8 cellular contexts compared by ENCODE assay signal in the genomic region with DNA sequence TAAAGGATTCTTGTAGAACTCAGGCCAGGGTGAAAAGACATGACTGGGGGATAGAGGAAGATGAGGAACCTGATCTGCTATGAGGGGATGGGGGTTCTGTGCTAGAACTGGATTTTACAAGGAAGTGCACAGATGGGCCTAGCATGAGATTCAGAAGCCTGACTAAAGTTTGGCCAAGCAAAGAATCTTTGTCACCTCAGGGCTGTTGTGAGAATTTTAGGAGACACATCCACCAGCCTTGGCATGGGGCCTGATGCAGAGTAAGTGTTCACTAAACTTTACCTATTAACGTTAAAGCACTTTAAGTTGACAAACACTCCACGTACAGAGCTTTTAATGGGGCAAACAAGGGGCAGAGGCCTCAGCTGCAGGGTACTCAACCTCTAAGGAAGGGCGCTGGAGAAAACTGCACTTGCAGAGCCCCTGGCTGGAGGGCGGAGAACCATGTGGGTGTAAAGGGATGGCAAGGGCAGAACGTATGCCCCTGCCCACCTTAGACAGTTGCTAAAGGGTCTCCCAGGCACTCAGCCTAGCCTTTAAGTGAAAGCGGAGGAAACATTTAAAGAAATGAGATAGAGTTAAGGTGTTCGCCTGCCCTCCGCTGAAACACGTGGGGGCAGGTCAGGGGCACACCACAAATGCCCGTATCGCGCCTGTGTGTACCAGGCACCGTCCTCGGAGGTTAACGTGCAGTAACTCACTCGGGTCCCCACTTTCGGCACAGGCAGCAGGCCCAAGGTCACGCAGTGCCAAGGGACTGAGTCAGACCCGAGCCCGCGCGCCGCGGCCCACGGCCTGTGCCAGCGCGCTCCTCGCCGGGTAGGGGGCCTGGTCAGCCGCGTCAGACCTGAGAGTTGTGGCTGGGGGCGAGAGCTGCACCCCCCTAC. TPM values are rescaled to one million over a fixed set of nuclear protein-coding genes. Genes with fewer than 3 reads are reported as not detected.
DNase-seq lines count a peak whose midpoint lies in the region; ATAC-seq and TF ChIP-seq lines count a peak whose summit lies in the region.

No MANE protein-coding gene starts in this region.

- ATAC-seq in GM21528 (IDR thresholded peaks at IDR 0.05; ENCODE audit: low FRiP score, unreplicated experiment), result peak; percentile 10
- peak; percentile 3 to 12 for ATAC-seq in natural killer cell treated with Interleukin-12 subunit alpha and Interleukin-12 subunit beta and Interleukin-15 and Interleukin-18, amount 100 ng/mL, for 72 hours

- POLR2A ChIA-PET in AG04449 (lab: Yijun Ruan, JAX), result interaction anchor here (1.5 kb wide), 2 partner anchors 95 to 148 kb away, joined by 6 to 8 read pairs; no protein-coding TSS in a partner anchor

- peak overlapping the region; percentile 85 for H3K4me3 Mint-ChIP-seq in natural killer cell treated with Interleukin-12 subunit alpha and Interleukin-12 subunit beta and Interleukin-15 and Interleukin-18, amount 100 ng/mL, for 72 hours

- peaks cover 33% of the 10 kb centered on the region for H3K79me2 ChIP-seq in SU-DHL-6 (ENCODE audit: insufficient read depth, low read length)

- DNase-seq in AG04449 (ENCODE audit: low read depth, low spot score), result no peak
- no peak for DNase-seq in epithelial cell of prostate (ENCODE audit: low read depth, low spot score)
- no peak for DNase-seq in natural killer cell treated with Interleukin-12 subunit alpha and Interleukin-12 subunit beta and Interleukin-15 and Interleukin-18, amount 100 ng/mL, for 72 hours (ENCODE audit: low spot score)
- no peak for DNase-seq in DMS114 treated with DMSO at 0.1 percent for 48 hours (lab: John Stamatoyannopoulos, UW; ENCODE audit: unreplicated experiment)
- DNase-seq in epidermal melanocyte (ENCODE audit: insufficient read length, low spot score), result no peak
- no peak for DNase-seq in NCI-H1048 (lab: John Stamatoyannopoulos, UW)

- H3K36me3 Mint-ChIP-seq in natural killer cell treated with Interleukin-12 subunit alpha and Interleukin-12 subunit beta and Interleukin-15 and Interleukin-18, amount 100 ng/mL, for 72 hours, result peaks cover 28% of the 10 kb centered on the region

- H3K4me2 ChIP-seq in SU-DHL-6 (ENCODE audit: low read depth, low read length, poor library complexity, severe bottlenecking), result peak overlapping the region; percentile 52

- peak overlapping the region; percentile 47 to 54 for H3K27ac Mint-ChIP-seq in natural killer cell treated with Interleukin-12 subunit alpha and Interleukin-12 subunit beta and Interleukin-15 and Interleukin-18, amount 100 ng/mL, for 72 hours

- H4K20me1 ChIP-seq in SU-DHL-6 (ENCODE audit: low read depth, low read length), result no peaks in the 10 kb centered on the region; the same call in 1 of the 2 replicates

- no peaks in the 10 kb centered on the region for H3K9me3 Mint-ChIP-seq in natural killer cell treated with Interleukin-12 subunit alpha and Interleukin-12 subunit beta and Interleukin-15 and Interleukin-18, amount 100 ng/mL, for 72 hours

- H3K27me3 Mint-ChIP-seq in natural killer cell treated with Interleukin-12 subunit alpha and Interleukin-12 subunit beta and Interleukin-15 and Interleukin-18, amount 100 ng/mL, for 72 hours, result no peaks in the 10 kb centered on the region

- H3K4me1 Mint-ChIP-seq in natural killer cell treated with Interleukin-12 subunit alpha and Interleukin-12 subunit beta and Interleukin-15 and Interleukin-18, amount 100 ng/mL, for 72 hours (ENCODE audit: low read depth in 2 of 2), result peaks cover 42 to 49% of the 10 kb centered on the region in 2 donors

- peak overlapping the region; percentile 88 for H2AFZ ChIP-seq in SU-DHL-6 (ENCODE audit: low read depth, low read length, severe bottlenecking)

- H3K36me3 ChIP-seq in SU-DHL-6 (ENCODE audit: low read length), result no peaks in the 10 kb centered on the region

- H3K9me3 ChIP-seq in SU-DHL-6 (ENCODE audit: insufficient read depth, low read length), result no peaks in the 10 kb centered on the region

- TF ChIP-seq CTCF in AG04449 (IDR thresholded peaks at IDR 0.05; ENCODE audit: insufficient read depth, low read length, missing control alignments), result no peak
- no peak for TF ChIP-seq CTCF in SU-DHL-6 (IDR thresholded peaks at IDR 0.05; ENCODE audit: insufficient read depth, low read length, poor library complexity, severe bottlenecking)

- H3K27ac ChIP-seq in SU-DHL-6 (ENCODE audit: low read depth, low read length) (no peak overlapping the region), epithelial cell of prostate (peak overlapping the region; percentile 71)

- H3K4me3 ChIP-seq in AG04449 (ENCODE audit: low read depth, low read length) (peak overlapping the region; percentile 58), SU-DHL-6 (ENCODE audit: insufficient read depth, low read length, poor library complexity, severe bottlenecking) (peak overlapping the region; percentile 42)

- H3K9me2 ChIP-seq in SU-DHL-6 (replicated peaks; ENCODE audit: insufficient read depth, low read length), result no peaks in the 10 kb centered on the region

- H3F3A ChIP-seq in SU-DHL-6 (ENCODE audit: insufficient read depth), result 0 out of 2 replicates have a peak, but pooled peaks cover 3% of the 10 kb centered on the region

- no peaks in the 10 kb centered on the region for H3K27me3 ChIP-seq in SU-DHL-6 (ENCODE audit: low read length)

- CTCF ChIA-PET in AG04449 (lab: Yijun Ruan, JAX), result interaction anchor here (1.3 to 5.1 kb wide), 3 partner anchors 9 to 271 kb away, joined by 3 to 37 read pairs (median 7); no protein-coding TSS in a partner anchor

- peak overlapping the region; percentile 72 for H3K9ac ChIP-seq in SU-DHL-6 (ENCODE audit: low read length)

RNA-seq across cellular contexts. Expression of gene MRPS6, which starts 1.0 kb away (rescaled TPM):
- 100 to 1,000 TPM; 122 to 188 TPM for total RNA-seq in natural killer cell treated with Interleukin-12 subunit alpha and Interleukin-12 subunit beta and Interleukin-15 and Interleukin-18, amount 100 ng/mL, for 72 hours

RNA-seq across cellular contexts. Expression of gene SLC5A3, which starts 1.0 kb away (rescaled TPM):
- total RNA-seq in natural killer cell treated with Interleukin-12 subunit alpha and Interleukin-12 subunit beta and Interleukin-15 and Interleukin-18, amount 100 ng/mL, for 72 hours, result 10 to 100 TPM; 36.1 to 59.1 TPM
